18 cellular contexts compared by ENCODE assay signal in the genomic region with DNA sequence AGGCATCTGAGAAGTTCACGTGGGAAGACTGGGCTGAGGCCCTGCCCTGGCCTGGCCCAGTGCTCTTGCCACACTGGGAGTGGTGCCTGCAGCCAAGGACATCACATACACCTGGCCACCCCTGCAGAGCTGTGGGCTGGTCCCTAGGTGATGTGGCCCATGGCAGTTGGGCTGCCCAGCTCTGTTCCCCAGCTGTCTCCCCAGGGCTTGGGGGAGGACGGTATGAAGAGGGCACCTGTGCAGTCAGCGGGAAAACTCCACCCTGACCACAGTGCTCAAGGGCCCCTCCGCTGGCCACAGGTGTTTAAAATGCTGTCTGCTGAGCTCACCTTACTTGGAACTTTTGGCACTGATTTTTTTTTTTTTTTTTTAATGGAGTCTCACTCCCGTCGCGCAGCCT.
"Had no signal": no experiment of that assay in that cellular context is flagged by ENCODE, and none has a peak within 500 bp of the region (broad histone marks: within the 10 kb centered on the region; RNA-seq: fewer than 3 reads in every experiment).

No MANE protein-coding gene starts in this region.

- H3K9me3 Mint-ChIP-seq: activated T-cell treated with anti-CD3 and anti-CD28 coated beads, Interleukin-2, amount 50 U/mL, for 72 hours; central memory CD8-positive, alpha-beta T cell; memory B cell; nephron; stimulated activated naive B cell treated with anti-CD40 and anti-IgM and Interleukin-4, amounts not matched to agents 10 μg/mL and 1 μg/mL and 100 μg/mL, for 72 hours had no signal

- H3K9me3 ChIP-seq: body of pancreas, gastrocnemius medialis, heart right ventricle, left lung, psoas muscle, spleen, transverse colon had no signal

- H3K36me3 ChIP-seq: gastrocnemius medialis, heart right ventricle, left lung, spleen, transverse colon had no signal

- H3K36me3 Mint-ChIP-seq: memory B cell; stimulated activated naive B cell treated with anti-CD40 and anti-IgM and Interleukin-4, amounts not matched to agents 10 μg/mL and 1 μg/mL and 100 μg/mL, for 72 hours had no signal

- DNase-seq: activated T-cell treated with anti-CD3 and anti-CD28 coated beads, Interleukin-2, amount 50 U/mL, for 72 hours; body of pancreas; cortex of kidney; effector CD8-positive, alpha-beta T cell; heart right ventricle; islet precursor cell; left lung; psoas muscle; spleen; stimulated activated CD4-positive, alpha-beta T cell treated with anti-CD3 and anti-CD28 coated beads, Interleukin-1b, Interleukin-23, amount 100 ng/mL, for 48 hours; stimulated activated naive B cell treated with anti-CD40 and anti-IgM and Interleukin-4, amounts not matched to agents 10 μg/mL and 1 μg/mL and 100 μg/mL, for 72 hours; transverse colon had no signal

- ATAC-seq: activated CD4-positive, CD25-positive, alpha-beta regulatory T cell treated with anti-CD3 and anti-CD28 coated beads, Interleukin-2, amount 50 U/mL, for 24 hours; activated T-cell treated with anti-CD3 and anti-CD28 coated beads, Interleukin-2, amount 50 U/mL, for 72 hours; body of pancreas; gastrocnemius medialis; left lung; sciatic nerve had no signal

- H3K4me3 Mint-ChIP-seq: memory B cell; nephron; stimulated activated naive B cell treated with anti-CD40 and anti-IgM and Interleukin-4, amounts not matched to agents 10 μg/mL and 1 μg/mL and 100 μg/mL, for 72 hours had no signal

- H3K27me3 Mint-ChIP-seq: stimulated activated naive B cell treated with anti-CD40 and anti-IgM and Interleukin-4, amounts not matched to agents 10 μg/mL and 1 μg/mL and 100 μg/mL, for 72 hours had no signal

- H3K27me3 ChIP-seq: body of pancreas, gastrocnemius medialis, heart right ventricle, left lung, transverse colon had no signal

- H3K27ac Mint-ChIP-seq: activated T-cell treated with anti-CD3 and anti-CD28 coated beads, Interleukin-2, amount 50 U/mL, for 72 hours; memory B cell; stimulated activated naive B cell treated with anti-CD40 and anti-IgM and Interleukin-4, amounts not matched to agents 10 μg/mL and 1 μg/mL and 100 μg/mL, for 72 hours had no signal

- H3K4me3 ChIP-seq: body of pancreas, gastrocnemius medialis, heart right ventricle, left lung, psoas muscle, spleen, transverse colon had no signal

- H3K27ac ChIP-seq: body of pancreas, gastrocnemius medialis, heart right ventricle, left lung, psoas muscle, spleen, transverse colon had no signal
